Comparison of ENCODE assay signal across 1 cellular context in genomic region chr17:41772586-41773189, GRCh38.
TF ChIP-seq lines count a peak whose summit lies in the region.

No MANE protein-coding gene starts in this region.

TF ChIP-seq in HepG2, 621 proteins besides CTCF, POLR2A, EP300 and RAD21 (continued from another document and continues in another):
- peak; percentile 79 for TF ChIP-seq MXD1 (CRISPR knock-in tag; IDR thresholded peaks at IDR 0.05)
- no peak for TF ChIP-seq ZNF619 (CRISPR knock-in tag; IDR thresholded peaks at IDR 0.05)
- TF ChIP-seq ZNF557 (CRISPR knock-in tag; IDR thresholded peaks at IDR 0.05) = no peak
- no peak for TF ChIP-seq ZNF333 (CRISPR knock-in tag; IDR thresholded peaks at IDR 0.05; ENCODE audit: borderline replicate concordance)
- no peak; the same call in 1 of the 2 replicates for TF ChIP-seq CAMTA2 (CRISPR knock-in tag; IDR thresholded peaks at IDR 0.05; ENCODE audit: borderline replicate concordance)
- TF ChIP-seq ZNF563 (CRISPR knock-in tag; IDR thresholded peaks at IDR 0.05) = peak; percentile 83
- no peak for TF ChIP-seq TBL1XR1 (IDR thresholded peaks at IDR 0.05; ENCODE audit: borderline replicate concordance, low read length, partially characterized antibody)
- TF ChIP-seq SYNCRIP (IDR thresholded peaks at IDR 0.05; ENCODE audit: insufficient read depth, low read depth, low read length) = no peak
- TF ChIP-seq IRX3 (CRISPR knock-in tag; IDR thresholded peaks at IDR 0.05; ENCODE audit: borderline replicate concordance, low read depth) = no peak
- 0 out of 2 replicates have a peak, but pooled peaks have one; percentile 77 for TF ChIP-seq BRD4 (CRISPR knock-in tag; IDR thresholded peaks at IDR 0.05)
- TF ChIP-seq GATAD2A (CRISPR knock-in tag; IDR thresholded peaks at IDR 0.05) = peak; percentile 76
- peak; percentile 38; the same call in 1 of the 2 replicates for TF ChIP-seq RCOR2 (CRISPR knock-in tag; IDR thresholded peaks at IDR 0.05)
- TF ChIP-seq ZNF703 (CRISPR knock-in tag; IDR thresholded peaks at IDR 0.05; ENCODE audit: borderline replicate concordance) = no peak
- no peak for TF ChIP-seq NR3C1 (CRISPR knock-in tag; IDR thresholded peaks at IDR 0.05)
- TF ChIP-seq SKI (IDR thresholded peaks at IDR 0.05; ENCODE audit: partially characterized antibody) = peak; percentile 61
- TF ChIP-seq GMEB1 (CRISPR knock-in tag; IDR thresholded peaks at IDR 0.05; ENCODE audit: borderline replicate concordance) = peak; percentile 60; the same call in 1 of the 2 replicates
- peak; percentile 96 for TF ChIP-seq ZEB1 (IDR thresholded peaks at IDR 0.05; ENCODE audit: insufficient replicate concordance, low read depth)
- no peak for TF ChIP-seq ZSCAN20 (CRISPR knock-in tag; IDR thresholded peaks at IDR 0.05; ENCODE audit: borderline replicate concordance)
- TF ChIP-seq MAX (IDR thresholded peaks at IDR 0.05) = peak; percentile 73
- no peak for TF ChIP-seq ZNF775 (CRISPR knock-in tag; IDR thresholded peaks at IDR 0.05; ENCODE audit: borderline replicate concordance)
- TF ChIP-seq PHF20 (CRISPR knock-in tag; IDR thresholded peaks at IDR 0.05) = no peak
- no peak for TF ChIP-seq AGO1 (IDR thresholded peaks at IDR 0.05; ENCODE audit: low read depth, low read length, poor library complexity, severe bottlenecking)
- peak; percentile 65; the same call in 1 of the 2 replicates for TF ChIP-seq TARDBP (CRISPR knock-in tag; IDR thresholded peaks at IDR 0.05)
- no peak for TF ChIP-seq CERS6 (CRISPR knock-in tag; IDR thresholded peaks at IDR 0.05)
- TF ChIP-seq ZNF564 (CRISPR knock-in tag; IDR thresholded peaks at IDR 0.05) = peak; percentile 96
- peak; percentile 62; the same call in 1 of the 2 replicates for TF ChIP-seq ZNF580 (CRISPR knock-in tag; IDR thresholded peaks at IDR 0.05; ENCODE audit: borderline replicate concordance, low read depth)
- TF ChIP-seq ZNF512B (CRISPR knock-in tag; IDR thresholded peaks at IDR 0.05; ENCODE audit: borderline replicate concordance) = peak; percentile 64; the same call in 1 of the 2 replicates
- TF ChIP-seq JARID2 (CRISPR knock-in tag; IDR thresholded peaks at IDR 0.05; ENCODE audit: insufficient replicate concordance) = no peak
- peak; percentile 95 for TF ChIP-seq ZMYM3 (CRISPR knock-in tag; IDR thresholded peaks at IDR 0.05)
- TF ChIP-seq ZNF782 (CRISPR knock-in tag; IDR thresholded peaks at IDR 0.05; ENCODE audit: borderline replicate concordance) = peak; percentile 78; the same call in 1 of the 2 replicates
- TF ChIP-seq ZBTB21 (CRISPR knock-in tag; IDR thresholded peaks at IDR 0.05) = no peak
- no peak for TF ChIP-seq PRPF4 (IDR thresholded peaks at IDR 0.05; ENCODE audit: low read depth, low read length, poor library complexity, severe bottlenecking)
- TF ChIP-seq ZMAT3 (CRISPR knock-in tag; conservative IDR thresholded peaks at IDR 0.05) = peak; percentile 42; the same call in 1 of the 2 replicates
- no peak for TF ChIP-seq ZBTB2 (CRISPR knock-in tag; IDR thresholded peaks at IDR 0.05; ENCODE audit: low read depth)
- peak; percentile 36 for TF ChIP-seq MED8 (CRISPR knock-in tag; IDR thresholded peaks at IDR 0.05; ENCODE audit: insufficient replicate concordance)
- no peak; the same call in 1 of the 2 replicates for TF ChIP-seq NFE2L1 (CRISPR knock-in tag; IDR thresholded peaks at IDR 0.05; ENCODE audit: borderline replicate concordance)
- TF ChIP-seq PHF8 (CRISPR knock-in tag; IDR thresholded peaks at IDR 0.05) = no peak
- no peak for TF ChIP-seq ZBTB4 (CRISPR knock-in tag; IDR thresholded peaks at IDR 0.05; ENCODE audit: borderline replicate concordance)
- TF ChIP-seq MBNL3 (CRISPR knock-in tag; conservative IDR thresholded peaks at IDR 0.05) = no peak
- peak; percentile 86 for TF ChIP-seq CCAR2 (optimal IDR thresholded peaks at IDR 0.05; ENCODE audit: low read depth, low read length)
- TF ChIP-seq MLX (CRISPR knock-in tag; IDR thresholded peaks at IDR 0.05) = 0 out of 2 replicates have a peak, but pooled peaks have one; percentile 42
- no peak for TF ChIP-seq EHMT2 (IDR thresholded peaks at IDR 0.05; ENCODE audit: borderline replicate concordance, low read depth, low read length)
- no peak for TF ChIP-seq ATRX (CRISPR knock-in tag; IDR thresholded peaks at IDR 0.05; ENCODE audit: borderline replicate concordance)
- TF ChIP-seq DPF2 (CRISPR knock-in tag; IDR thresholded peaks at IDR 0.05; ENCODE audit: borderline replicate concordance, low read depth) = no peak
- TF ChIP-seq NCOA5 (CRISPR knock-in tag; IDR thresholded peaks at IDR 0.05) = no peak
- no peak for TF ChIP-seq NFKBIZ (CRISPR knock-in tag; IDR thresholded peaks at IDR 0.05)
- TF ChIP-seq KAT7 (CRISPR knock-in tag; IDR thresholded peaks at IDR 0.05; ENCODE audit: borderline replicate concordance) = peak; percentile 78; the same call in 1 of the 2 replicates
- TF ChIP-seq CREB3 (CRISPR knock-in tag; IDR thresholded peaks at IDR 0.05) = no peak
- peak; percentile 95 for TF ChIP-seq NR2C2 (CRISPR knock-in tag; IDR thresholded peaks at IDR 0.05; ENCODE audit: borderline replicate concordance)
- no peak for TF ChIP-seq RAD51 (IDR thresholded peaks at IDR 0.05; ENCODE audit: borderline replicate concordance)
- no peak for TF ChIP-seq FOXK2 (IDR thresholded peaks at IDR 0.05)
- no peak for TF ChIP-seq SMAD9 (CRISPR knock-in tag; IDR thresholded peaks at IDR 0.05)
- TF ChIP-seq SNAI1 (CRISPR knock-in tag; IDR thresholded peaks at IDR 0.05; ENCODE audit: borderline replicate concordance) = no peak
- TF ChIP-seq ZNF24 (IDR thresholded peaks at IDR 0.05) = no peak
- TF ChIP-seq ZNF839 (CRISPR knock-in tag; IDR thresholded peaks at IDR 0.05; ENCODE audit: borderline replicate concordance) = peak; percentile 86; the same call in 1 of the 2 replicates
- TF ChIP-seq ZNF235 (CRISPR knock-in tag; IDR thresholded peaks at IDR 0.05; ENCODE audit: borderline replicate concordance) = no peak
- TF ChIP-seq RFXANK (CRISPR knock-in tag; IDR thresholded peaks at IDR 0.05) = no peak
- no peak for TF ChIP-seq ZNF180 (CRISPR knock-in tag; IDR thresholded peaks at IDR 0.05; ENCODE audit: borderline replicate concordance, low read depth)
- TF ChIP-seq HHEX (CRISPR knock-in tag; IDR thresholded peaks at IDR 0.05) = 0 out of 2 replicates have a peak, but pooled peaks have one; percentile 17
